Comparison of ENCODE assay signal across 12 cellular contexts in genomic region chr2:227608469-227609338, GRCh38. TPM values are rescaled to one million over a fixed set of nuclear protein-coding genes. Genes with fewer than 3 reads are reported as not detected.
DNase-seq lines count a peak whose midpoint lies in the region; ATAC-seq and TF ChIP-seq lines count a peak whose summit lies in the region.
"Had no signal": no experiment of that assay in that cellular context is flagged by ENCODE, and none has a peak within 500 bp of the region (broad histone marks: within the 10 kb centered on the region; RNA-seq: fewer than 3 reads in every experiment).

No MANE protein-coding gene starts in this region.

- no peak overlapping the region for H3K4me3 ChIP-seq in right atrium auricular region
- H3K4me3 ChIP-seq: HAP-1 had no signal

- ATAC-seq in Right ventricle myocardium superior (ENCODE audit: poor library complexity) (peak; percentile 31), HG03521 (IDR thresholded peaks at IDR 0.05; ENCODE audit: unreplicated experiment) (peak; percentile 43), GM19467 (IDR thresholded peaks at IDR 0.05; ENCODE audit: unreplicated experiment) (no peak), HG02678 (IDR thresholded peaks at IDR 0.05; ENCODE audit: unreplicated experiment) (no peak)

- DNase-seq in Right ventricle myocardium superior (no peak), right atrium auricular region (ENCODE audit: low spot score) (no peak), dermis blood vessel endothelial cell (no peak), NCI-H1694 (lab: John Stamatoyannopoulos, UW) (no peak)
- peak; percentile 26 to 41 for DNase-seq in activated T-cell treated with anti-CD3 and anti-CD28 coated beads, Interleukin-2, amount 50 U/mL, for 48 hours
- DNase-seq: NK-92 treated with Interleukin-12 subunit alpha and Interleukin-12 subunit beta, amount 100 ng/mL, for 24 hours had no signal

- no peak overlapping the region for H3K27ac ChIP-seq in right atrium auricular region
- H3K27ac ChIP-seq: C4-2B had no signal

- H3K36me3 ChIP-seq in right atrium auricular region: no peaks in the 10 kb centered on the region
- H3K36me3 ChIP-seq: HAP-1 had no signal

- TF ChIP-seq CTCF in right atrium auricular region (IDR thresholded peaks at IDR 0.05): no peak

- no peaks in the 10 kb centered on the region for H3K9me3 ChIP-seq in right atrium auricular region
- H3K9me3 ChIP-seq: HAP-1 had no signal

- intact Hi-C loops in Right ventricle myocardium superior (cut with DNase I): no loop called here

- H3K4me1 ChIP-seq in right atrium auricular region: no peaks in the 10 kb centered on the region
- H3K4me1 ChIP-seq: HAP-1 had no signal

- no peaks in the 10 kb centered on the region for H3K27me3 ChIP-seq in right atrium auricular region

RNA-seq across cellular contexts. Expression of gene SCYGR3, which starts 5.9 kb away (rescaled TPM):
- total RNA-seq in Right ventricle myocardium superior: not detected
- total RNA-seq in right atrium auricular region: not detected
- total RNA-seq in dermis blood vessel endothelial cell: not detected in 2 replicates
- total RNA-seq: fibroblast of lung had no signal

RNA-seq across cellular contexts. Expression of gene SCYGR4, which starts 8.6 kb away (rescaled TPM):
- total RNA-seq in Right ventricle myocardium superior: not detected
- not detected for total RNA-seq in right atrium auricular region
- total RNA-seq in dermis blood vessel endothelial cell: not detected in 2 replicates
- total RNA-seq: fibroblast of lung had no signal

RNA-seq across cellular contexts. Expression of gene SCYGR2, which starts 10.0 kb away (rescaled TPM):
- not detected for total RNA-seq in Right ventricle myocardium superior
- not detected for total RNA-seq in right atrium auricular region
- not detected in 2 replicates for total RNA-seq in dermis blood vessel endothelial cell
- total RNA-seq: fibroblast of lung had no signal

RNA-seq across cellular contexts. Expression of gene SCYGR5, which starts 57.9 kb away (rescaled TPM):
- total RNA-seq in Right ventricle myocardium superior (not detected), right atrium auricular region (not detected), dermis blood vessel endothelial cell (not detected in 2 replicates)
- total RNA-seq: fibroblast of lung had no signal

Comparison
In these comparisons a context has a peak if more than half of its experiments do, and no peak if none do; other contexts are left out.
1. ATAC-seq: peak in Right ventricle myocardium superior (single experiment) and HG03521 (single experiment); none in GM19467 (single experiment) and HG02678 (single experiment).
2. DNase-seq: peak in activated T-cell treated with anti-CD3 and anti-CD28 coated beads, Interleukin-2, amount 50 U/mL, for 48 hours (2 of 2); none in Right ventricle myocardium superior (single experiment), right atrium auricular region (single experiment), dermis blood vessel endothelial cell (single experiment) and NCI-H1694 (single experiment).